Comparison of ENCODE assay signal across 29 cellular contexts in genomic region chr17:70510288-70510687, GRCh38.
"Had no signal": no experiment of that assay in that cellular context is flagged by ENCODE, and none has a peak within 500 bp of the region (broad histone marks: within the 10 kb centered on the region; RNA-seq: fewer than 3 reads in every experiment).

No MANE protein-coding gene starts in this region.

- H3K27ac Mint-ChIP-seq: dendritic cell treated with granulocyte-macrophage colony-stimulating factor and Interleukin-4, amounts not matched to agents 40 ng/mL and 50 ng/mL, for 4 days; effector memory CD8-positive, alpha-beta T cell; endodermal cell had no signal

- FAIRE-seq: colon, endometrium, endothelial cell of umbilical vein, frontal cortex had no signal

- H3K9me3 ChIP-seq: colonic mucosa, esophagus muscularis mucosa, esophagus squamous epithelium, gastrocnemius medialis, gastroesophageal sphincter, heart left ventricle, heart right ventricle had no signal

- H3K27ac ChIP-seq: colonic mucosa, coronary artery, dorsolateral prefrontal cortex, epithelial cell of prostate, esophagus muscularis mucosa, esophagus squamous epithelium, foreskin keratinocyte, gastrocnemius medialis, gastroesophageal sphincter, heart left ventricle, heart right ventricle had no signal

- H3K9me3 Mint-ChIP-seq: dendritic cell treated with granulocyte-macrophage colony-stimulating factor and Interleukin-4, amounts not matched to agents 40 ng/mL and 50 ng/mL, for 4 days; endodermal cell had no signal

- ATAC-seq: effector memory CD8-positive, alpha-beta T cell; esophagus mucosa; foreskin keratinocyte; gastrocnemius medialis; gastroesophageal sphincter; heart left ventricle; heart right ventricle had no signal

- H3K36me3 ChIP-seq: colonic mucosa, esophagus muscularis mucosa, esophagus squamous epithelium, gastroesophageal sphincter, heart left ventricle, heart right ventricle had no signal

- H3K27me3 Mint-ChIP-seq: dendritic cell treated with granulocyte-macrophage colony-stimulating factor and Interleukin-4, amounts not matched to agents 40 ng/mL and 50 ng/mL, for 4 days; effector memory CD8-positive, alpha-beta T cell had no signal

- DNase-seq: colonic mucosa; cortex of kidney; dermis blood vessel endothelial cell; dorsolateral prefrontal cortex; effector CD4-positive, alpha-beta T cell; effector CD8-positive, alpha-beta T cell; effector memory CD4-positive, alpha-beta T cell; effector memory CD8-positive, alpha-beta T cell; endodermal cell; erythroblast; esophagus squamous epithelium; foreskin fibroblast; foreskin keratinocyte; foreskin melanocyte; gastrocnemius medialis; glutamatergic neuron; head of caudate nucleus; heart left ventricle; heart right ventricle had no signal

- H3K27me3 ChIP-seq: colonic mucosa, dorsolateral prefrontal cortex, esophagus muscularis mucosa, esophagus squamous epithelium, foreskin keratinocyte, gastrocnemius medialis, gastroesophageal sphincter, heart left ventricle, heart right ventricle had no signal

- H3K4me3 Mint-ChIP-seq: dendritic cell treated with granulocyte-macrophage colony-stimulating factor and Interleukin-4, amounts not matched to agents 40 ng/mL and 50 ng/mL, for 4 days; effector memory CD8-positive, alpha-beta T cell; endodermal cell had no signal

- H3K4me1 ChIP-seq: colonic mucosa, esophagus muscularis mucosa, esophagus squamous epithelium, foreskin keratinocyte, gastrocnemius medialis, gastroesophageal sphincter, heart left ventricle, heart right ventricle had no signal

- H3K4me3 ChIP-seq: colonic mucosa, coronary artery, dorsolateral prefrontal cortex, esophagus muscularis mucosa, esophagus squamous epithelium, gastrocnemius medialis, gastroesophageal sphincter, heart left ventricle, heart right ventricle had no signal
